Comparison of ENCODE assay signal across 8 cellular contexts in the genomic region with DNA sequence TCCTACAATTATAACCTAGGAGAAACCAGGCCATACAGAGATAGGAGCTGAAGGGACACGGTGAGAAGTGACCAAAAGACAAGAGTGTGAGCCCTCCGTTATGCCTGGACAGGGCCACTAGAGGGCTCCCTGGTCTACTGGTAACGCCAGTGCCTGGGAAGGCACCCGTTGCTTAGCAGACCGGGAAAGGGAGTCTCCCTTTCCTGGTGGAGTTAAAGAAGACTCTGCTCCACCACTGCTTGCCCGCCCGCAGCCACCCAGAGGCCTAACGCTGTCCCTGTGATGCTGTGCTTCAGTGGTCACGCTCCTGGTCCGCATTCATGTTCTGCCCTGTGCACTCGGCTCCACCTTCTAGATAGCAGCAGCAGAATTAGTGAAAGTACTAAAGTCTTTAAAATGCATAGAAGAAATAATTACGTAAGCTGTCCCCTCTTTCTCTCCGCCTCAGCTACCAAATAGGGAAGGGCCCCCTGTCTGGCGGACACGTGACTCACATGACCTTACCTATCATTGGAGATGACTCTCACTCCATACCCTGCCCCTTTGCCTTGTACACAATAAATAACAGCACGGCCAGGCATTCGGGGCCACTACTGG. TPM values are rescaled to one million over a fixed set of nuclear protein-coding genes. Genes with fewer than 3 reads are reported as not detected.
DNase-seq lines count a peak whose midpoint lies in the region; ATAC-seq, FAIRE-seq and TF ChIP-seq lines count a peak whose summit lies in the region.

No MANE protein-coding gene starts in this region.

- CTCF ChIA-PET in activated CD8-positive, alpha-beta memory T cell treated with anti-CD3 and anti-CD28 coated beads, Interleukin-2, amount 10 ng/mL, durations not matched to agents 7 days and 5 days (lab: Charles Lee), result interaction anchor here (0.7 to 3.3 kb wide), 21 partner anchors 10 to 341 kb away, joined by 3 to 23 read pairs (median 3); a partner anchor contains a TSS

- DNase-seq in G401 (ENCODE audit: low spot score), result peak; percentile 93
- DNase-seq in HTR-8/SVneo (ENCODE audit: insufficient read length, low spot score), result peak; percentile 79
- peak; percentile 47 to 86 for DNase-seq in NOMO-1 (lab: John Stamatoyannopoulos, UW; ENCODE audit: unreplicated experiment in 2 of 2)
- DNase-seq in activated CD8-positive, alpha-beta memory T cell treated with anti-CD3 and anti-CD28 coated beads, Interleukin-2, amount 10 ng/mL, durations not matched to agents 7 days and 5 days, result peak; percentile 81
- peak; percentile 83 for DNase-seq in endothelial cell (ENCODE audit: low spot score)
- peak; percentile 79 for DNase-seq in middle frontal gyrus (ENCODE audit: extremely low spot score, low spot score)
- peak; percentile 24 to 32 for DNase-seq in stimulated activated CD8-positive, alpha-beta memory T cell treated with anti-CD3 and anti-CD28 coated beads, Interleukin-2, amount 100 ng/mL, for 1 hour (ENCODE audit: low read depth in 2 of 2)

- in situ Hi-C loops in G401 (cut with HindIII; ENCODE audit: low sequenced_read_pairs), result no loop called here

- no peaks in the 10 kb centered on the region for H3K36me3 Mint-ChIP-seq in activated CD8-positive, alpha-beta memory T cell treated with anti-CD3 and anti-CD28 coated beads, Interleukin-2, amount 10 ng/mL, durations not matched to agents 7 days and 5 days
- H3K36me3 Mint-ChIP-seq in endothelial cell (ENCODE audit: low read depth, unreplicated experiment), result no peaks in the 10 kb centered on the region

- H3K4me1 Mint-ChIP-seq in activated CD8-positive, alpha-beta memory T cell treated with anti-CD3 and anti-CD28 coated beads, Interleukin-2, amount 10 ng/mL, durations not matched to agents 7 days and 5 days, result peaks cover 7% of the 10 kb centered on the region
- no peaks in the 10 kb centered on the region for H3K4me1 Mint-ChIP-seq in endothelial cell (ENCODE audit: unreplicated experiment)

- no peaks in the 10 kb centered on the region for H3K9me3 Mint-ChIP-seq in activated CD8-positive, alpha-beta memory T cell treated with anti-CD3 and anti-CD28 coated beads, Interleukin-2, amount 10 ng/mL, durations not matched to agents 7 days and 5 days (ENCODE audit: low read depth)
- H3K9me3 Mint-ChIP-seq in endothelial cell (ENCODE audit: unreplicated experiment), result no peaks in the 10 kb centered on the region

- peak; percentile 81 for ATAC-seq in activated CD8-positive, alpha-beta memory T cell treated with anti-CD3 and anti-CD28 coated beads, Interleukin-2, amount 10 ng/mL, durations not matched to agents 7 days and 5 days
- ATAC-seq in HG03196 (IDR thresholded peaks at IDR 0.05; ENCODE audit: unreplicated experiment), result no peak

- H3K4me3 Mint-ChIP-seq in activated CD8-positive, alpha-beta memory T cell treated with anti-CD3 and anti-CD28 coated beads, Interleukin-2, amount 10 ng/mL, durations not matched to agents 7 days and 5 days, result peak overlapping the region; percentile 70
- peak overlapping the region; percentile 43 for H3K4me3 Mint-ChIP-seq in endothelial cell (ENCODE audit: unreplicated experiment)

- peak; percentile 70 for TF ChIP-seq CTCF in endothelial cell (IDR thresholded peaks at IDR 0.05; ENCODE audit: unreplicated experiment)

- H3K27ac Mint-ChIP-seq in activated CD8-positive, alpha-beta memory T cell treated with anti-CD3 and anti-CD28 coated beads, Interleukin-2, amount 10 ng/mL, durations not matched to agents 7 days and 5 days, result no peak overlapping the region
- H3K27ac Mint-ChIP-seq in endothelial cell (ENCODE audit: unreplicated experiment), result peak overlapping the region; percentile 18

- peaks cover 5% of the 10 kb centered on the region for H3K27me3 Mint-ChIP-seq in activated CD8-positive, alpha-beta memory T cell treated with anti-CD3 and anti-CD28 coated beads, Interleukin-2, amount 10 ng/mL, durations not matched to agents 7 days and 5 days
- peaks cover 7% of the 10 kb centered on the region for H3K27me3 Mint-ChIP-seq in endothelial cell (ENCODE audit: unreplicated experiment)

- peak; percentile 94 for FAIRE-seq in HTR-8/SVneo (lab: Jason Lieb, UNC)

RNA-seq across cellular contexts. Expression of a gene that starts 32.5 kb away (rescaled TPM):
- 74.5 and 105 TPM in 2 replicates for total RNA-seq in G401 (2014; rRNA removed; shearing (Covaris generic))
- 10 to 100 TPM; 56.2 to 66.0 TPM for total RNA-seq in activated CD8-positive, alpha-beta memory T cell treated with anti-CD3 and anti-CD28 coated beads, Interleukin-2, amount 10 ng/mL, durations not matched to agents 7 days and 5 days
- total RNA-seq in endothelial cell (ENCODE audit: unreplicated experiment), result 105 TPM

RNA-seq across cellular contexts. Expression of a gene that starts 34.8 kb away (rescaled TPM):
- 0.44 TPM in 1 of 2 replicates, not detected in the other for total RNA-seq in G401 (2014; rRNA removed; shearing (Covaris generic))
- under 1 TPM; 0.14 to 0.26 TPM for total RNA-seq in activated CD8-positive, alpha-beta memory T cell treated with anti-CD3 and anti-CD28 coated beads, Interleukin-2, amount 10 ng/mL, durations not matched to agents 7 days and 5 days
- 0.08 TPM for total RNA-seq in endothelial cell (ENCODE audit: unreplicated experiment)

Comparison
In these comparisons a context has a peak if more than half of its experiments do, and no peak if none do; other contexts are left out.
1. DNase-seq: peak in every context shown above with its lines; median percentile 93 in G401; 83 in endothelial cell; 81 in activated CD8-positive, alpha-beta memory T cell treated with anti-CD3 and anti-CD28 coated beads, Interleukin-2, amount 10 ng/mL, durations not matched to agents 7 days and 5 days; 79 in HTR-8/SVneo; 79 in middle frontal gyrus; 66 in NOMO-1; 28 in stimulated activated CD8-positive, alpha-beta memory T cell treated with anti-CD3 and anti-CD28 coated beads, Interleukin-2, amount 100 ng/mL, for 1 hour.